ENCODE assay signal across 1 cellular context in the genomic region with DNA sequence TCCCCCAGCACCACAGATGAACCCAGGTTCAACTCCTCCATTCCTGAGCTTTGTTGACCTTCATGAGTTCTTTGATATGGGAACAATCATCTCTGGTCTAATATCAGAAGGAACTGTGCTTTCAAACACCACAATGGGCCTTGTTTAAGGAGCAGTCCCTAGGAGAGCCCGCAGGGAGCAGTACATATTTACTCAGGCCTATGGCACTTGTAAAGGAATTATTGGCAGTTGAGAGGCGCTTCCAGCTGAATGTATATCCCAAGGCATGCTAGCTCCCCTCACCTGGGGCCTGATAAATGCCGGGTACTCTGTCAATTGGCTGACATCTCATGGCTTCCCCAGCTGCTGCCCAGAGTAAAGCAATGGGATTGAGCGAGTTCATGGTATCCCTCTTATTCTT.
TF ChIP-seq lines count a peak whose summit lies in the region.

No MANE protein-coding gene starts in this region.

TF ChIP-seq in K562, 482 proteins besides CTCF, POLR2A, EP300 and RAD21:
- TF ChIP-seq TEAD4 (IDR thresholded peaks at IDR 0.05; ENCODE audit: low read length) (no peak), TEAD4 (CRISPR knock-in tag; IDR thresholded peaks at IDR 0.05; ENCODE audit: borderline replicate concordance) (no peak), SMC3 (conservative IDR thresholded peaks at IDR 0.05; ENCODE audit: insufficient read depth, low read depth, low read length) (0 out of 2 replicates have a peak, but pooled peaks have one; percentile 19), ZFX (CRISPR knock-in tag; IDR thresholded peaks at IDR 0.05) (0 out of 2 replicates have a peak, but pooled peaks have one; percentile 13), ILF3 (IDR thresholded peaks at IDR 0.05; ENCODE audit: borderline replicate concordance) (no peak), MCM3 (IDR thresholded peaks at IDR 0.05) (no peak), PHF8 (IDR thresholded peaks at IDR 0.05; ENCODE audit: borderline replicate concordance, low read length) (no peak), PTBP1 (IDR thresholded peaks at IDR 0.05; ENCODE audit: low read depth, low read length) (no peak), ZNF668 (CRISPR knock-in tag; IDR thresholded peaks at IDR 0.05) (no peak), ZBTB17 (CRISPR knock-in tag; IDR thresholded peaks at IDR 0.05) (no peak), JUND (IDR thresholded peaks at IDR 0.05; ENCODE audit: borderline replicate concordance, low read depth, low read length) (no peak), JUND (tag; IDR thresholded peaks at IDR 0.05; ENCODE audit: borderline replicate concordance, low read depth, low read length) (no peak)
- TF ChIP-seq, protein P1, sequence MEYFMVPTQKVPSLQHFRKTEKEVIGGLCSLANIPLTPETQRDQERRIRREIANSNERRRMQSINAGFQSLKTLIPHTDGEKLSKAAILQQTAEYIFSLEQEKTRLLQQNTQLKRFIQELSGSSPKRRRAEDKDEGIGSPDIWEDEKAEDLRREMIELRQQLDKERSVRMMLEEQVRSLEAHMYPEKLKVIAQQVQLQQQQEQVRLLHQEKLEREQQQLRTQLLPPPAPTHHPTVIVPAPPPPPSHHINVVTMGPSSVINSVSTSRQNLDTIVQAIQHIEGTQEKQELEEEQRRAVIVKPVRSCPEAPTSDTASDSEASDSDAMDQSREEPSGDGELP (CRISPR knock-in tag; IDR thresholded peaks at IDR 0.05; ENCODE audit: borderline replicate concordance) = no peak
- TF ChIP-seq, protein P2, sequence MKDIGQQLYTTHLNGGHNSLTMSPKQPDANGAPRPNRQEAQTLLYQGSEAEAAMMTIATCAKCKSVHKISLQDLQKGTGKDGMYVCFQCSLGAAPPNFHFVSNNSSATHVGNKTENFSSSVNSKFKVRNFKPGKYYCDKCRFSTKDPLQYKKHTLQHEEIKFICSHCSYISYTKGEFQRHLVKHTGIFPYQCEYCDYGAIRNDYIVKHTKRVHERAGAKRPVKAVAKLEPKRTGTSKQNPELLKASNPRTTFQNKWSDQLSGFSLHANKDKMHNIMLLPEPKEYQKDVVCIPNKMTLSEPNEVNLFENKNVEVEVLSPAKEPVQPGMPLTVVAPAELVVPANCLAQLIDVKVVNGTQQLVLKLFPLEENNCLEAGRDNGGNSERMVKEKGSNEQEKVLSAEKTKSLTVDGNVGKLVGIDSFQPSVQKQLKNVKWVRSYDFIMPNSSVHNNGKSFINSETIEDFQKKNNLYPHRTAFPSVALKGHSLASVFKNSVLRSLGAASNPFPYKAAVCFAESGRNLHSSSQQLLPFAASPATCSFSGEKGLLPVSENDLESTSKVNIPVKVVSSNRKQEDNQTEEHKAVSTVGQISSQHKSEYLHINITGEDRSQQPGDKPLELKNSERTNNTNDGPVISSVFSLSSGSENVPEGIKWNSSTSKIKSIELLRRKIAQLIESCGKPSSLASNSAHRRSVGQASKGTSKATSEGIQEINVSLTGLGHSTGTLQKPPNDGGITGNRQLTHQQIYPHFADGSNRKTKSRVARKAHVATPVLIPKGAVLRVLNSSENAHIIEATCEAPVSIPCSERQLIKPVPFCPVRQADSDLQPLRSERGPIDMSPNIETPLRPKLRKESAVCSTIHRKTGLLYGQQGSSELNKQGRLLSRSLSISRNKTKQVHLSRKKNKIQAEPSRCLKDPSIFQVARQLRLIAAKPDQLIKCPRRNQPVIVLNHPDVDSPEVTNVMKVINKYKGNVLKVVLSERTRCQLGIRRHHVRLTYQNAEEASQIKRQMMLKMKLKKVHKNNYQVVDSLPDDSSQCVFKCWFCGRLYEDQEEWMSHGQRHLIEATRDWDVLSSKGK (CRISPR knock-in tag; IDR thresholded peaks at IDR 0.05) = no peak
- TF ChIP-seq, protein P3, sequence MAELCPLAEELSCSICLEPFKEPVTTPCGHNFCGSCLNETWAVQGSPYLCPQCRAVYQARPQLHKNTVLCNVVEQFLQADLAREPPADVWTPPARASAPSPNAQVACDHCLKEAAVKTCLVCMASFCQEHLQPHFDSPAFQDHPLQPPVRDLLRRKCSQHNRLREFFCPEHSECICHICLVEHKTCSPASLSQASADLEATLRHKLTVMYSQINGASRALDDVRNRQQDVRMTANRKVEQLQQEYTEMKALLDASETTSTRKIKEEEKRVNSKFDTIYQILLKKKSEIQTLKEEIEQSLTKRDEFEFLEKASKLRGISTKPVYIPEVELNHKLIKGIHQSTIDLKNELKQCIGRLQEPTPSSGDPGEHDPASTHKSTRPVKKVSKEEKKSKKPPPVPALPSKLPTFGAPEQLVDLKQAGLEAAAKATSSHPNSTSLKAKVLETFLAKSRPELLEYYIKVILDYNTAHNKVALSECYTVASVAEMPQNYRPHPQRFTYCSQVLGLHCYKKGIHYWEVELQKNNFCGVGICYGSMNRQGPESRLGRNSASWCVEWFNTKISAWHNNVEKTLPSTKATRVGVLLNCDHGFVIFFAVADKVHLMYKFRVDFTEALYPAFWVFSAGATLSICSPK (IDR thresholded peaks at IDR 0.05; ENCODE audit: borderline replicate concordance) = no peak
- TF ChIP-seq, protein P4, sequence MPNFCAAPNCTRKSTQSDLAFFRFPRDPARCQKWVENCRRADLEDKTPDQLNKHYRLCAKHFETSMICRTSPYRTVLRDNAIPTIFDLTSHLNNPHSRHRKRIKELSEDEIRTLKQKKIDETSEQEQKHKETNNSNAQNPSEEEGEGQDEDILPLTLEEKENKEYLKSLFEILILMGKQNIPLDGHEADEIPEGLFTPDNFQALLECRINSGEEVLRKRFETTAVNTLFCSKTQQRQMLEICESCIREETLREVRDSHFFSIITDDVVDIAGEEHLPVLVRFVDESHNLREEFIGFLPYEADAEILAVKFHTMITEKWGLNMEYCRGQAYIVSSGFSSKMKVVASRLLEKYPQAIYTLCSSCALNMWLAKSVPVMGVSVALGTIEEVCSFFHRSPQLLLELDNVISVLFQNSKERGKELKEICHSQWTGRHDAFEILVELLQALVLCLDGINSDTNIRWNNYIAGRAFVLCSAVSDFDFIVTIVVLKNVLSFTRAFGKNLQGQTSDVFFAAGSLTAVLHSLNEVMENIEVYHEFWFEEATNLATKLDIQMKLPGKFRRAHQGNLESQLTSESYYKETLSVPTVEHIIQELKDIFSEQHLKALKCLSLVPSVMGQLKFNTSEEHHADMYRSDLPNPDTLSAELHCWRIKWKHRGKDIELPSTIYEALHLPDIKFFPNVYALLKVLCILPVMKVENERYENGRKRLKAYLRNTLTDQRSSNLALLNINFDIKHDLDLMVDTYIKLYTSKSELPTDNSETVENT (CRISPR knock-in tag; IDR thresholded peaks at IDR 0.05) = no peak
- TF ChIP-seq, protein P5, sequence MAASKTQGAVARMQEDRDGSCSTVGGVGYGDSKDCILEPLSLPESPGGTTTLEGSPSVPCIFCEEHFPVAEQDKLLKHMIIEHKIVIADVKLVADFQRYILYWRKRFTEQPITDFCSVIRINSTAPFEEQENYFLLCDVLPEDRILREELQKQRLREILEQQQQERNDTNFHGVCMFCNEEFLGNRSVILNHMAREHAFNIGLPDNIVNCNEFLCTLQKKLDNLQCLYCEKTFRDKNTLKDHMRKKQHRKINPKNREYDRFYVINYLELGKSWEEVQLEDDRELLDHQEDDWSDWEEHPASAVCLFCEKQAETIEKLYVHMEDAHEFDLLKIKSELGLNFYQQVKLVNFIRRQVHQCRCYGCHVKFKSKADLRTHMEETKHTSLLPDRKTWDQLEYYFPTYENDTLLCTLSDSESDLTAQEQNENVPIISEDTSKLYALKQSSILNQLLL (CRISPR knock-in tag; IDR thresholded peaks at IDR 0.05; ENCODE audit: borderline replicate concordance) = no peak
- TF ChIP-seq, protein P6, sequence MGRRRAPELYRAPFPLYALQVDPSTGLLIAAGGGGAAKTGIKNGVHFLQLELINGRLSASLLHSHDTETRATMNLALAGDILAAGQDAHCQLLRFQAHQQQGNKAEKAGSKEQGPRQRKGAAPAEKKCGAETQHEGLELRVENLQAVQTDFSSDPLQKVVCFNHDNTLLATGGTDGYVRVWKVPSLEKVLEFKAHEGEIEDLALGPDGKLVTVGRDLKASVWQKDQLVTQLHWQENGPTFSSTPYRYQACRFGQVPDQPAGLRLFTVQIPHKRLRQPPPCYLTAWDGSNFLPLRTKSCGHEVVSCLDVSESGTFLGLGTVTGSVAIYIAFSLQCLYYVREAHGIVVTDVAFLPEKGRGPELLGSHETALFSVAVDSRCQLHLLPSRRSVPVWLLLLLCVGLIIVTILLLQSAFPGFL (CRISPR knock-in tag; IDR thresholded peaks at IDR 0.05) = no peak
- TF ChIP-seq, protein P7, sequence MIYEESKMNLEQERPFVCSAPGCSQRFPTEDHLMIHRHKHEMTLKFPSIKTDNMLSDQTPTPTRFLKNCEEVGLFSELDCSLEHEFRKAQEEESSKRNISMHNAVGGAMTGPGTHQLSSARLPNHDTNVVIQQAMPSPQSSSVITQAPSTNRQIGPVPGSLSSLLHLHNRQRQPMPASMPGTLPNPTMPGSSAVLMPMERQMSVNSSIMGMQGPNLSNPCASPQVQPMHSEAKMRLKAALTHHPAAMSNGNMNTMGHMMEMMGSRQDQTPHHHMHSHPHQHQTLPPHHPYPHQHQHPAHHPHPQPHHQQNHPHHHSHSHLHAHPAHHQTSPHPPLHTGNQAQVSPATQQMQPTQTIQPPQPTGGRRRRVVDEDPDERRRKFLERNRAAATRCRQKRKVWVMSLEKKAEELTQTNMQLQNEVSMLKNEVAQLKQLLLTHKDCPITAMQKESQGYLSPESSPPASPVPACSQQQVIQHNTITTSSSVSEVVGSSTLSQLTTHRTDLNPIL (CRISPR knock-in tag; IDR thresholded peaks at IDR 0.05) = no peak
- TF ChIP-seq, protein P8, sequence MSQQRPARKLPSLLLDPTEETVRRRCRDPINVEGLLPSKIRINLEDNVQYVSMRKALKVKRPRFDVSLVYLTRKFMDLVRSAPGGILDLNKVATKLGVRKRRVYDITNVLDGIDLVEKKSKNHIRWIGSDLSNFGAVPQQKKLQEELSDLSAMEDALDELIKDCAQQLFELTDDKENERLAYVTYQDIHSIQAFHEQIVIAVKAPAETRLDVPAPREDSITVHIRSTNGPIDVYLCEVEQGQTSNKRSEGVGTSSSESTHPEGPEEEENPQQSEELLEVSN (IDR thresholded peaks at IDR 0.05; ENCODE audit: borderline replicate concordance in 1 of 2, extremely low read depth in 1 of 2, insufficient read depth in 1 of 2, insufficient read length in 1 of 2, low read depth in 1 of 2, low read length in 1 of 2, poor library complexity in 1 of 2, severe bottlenecking in 1 of 2) = no peak
